In the genomic region with DNA sequence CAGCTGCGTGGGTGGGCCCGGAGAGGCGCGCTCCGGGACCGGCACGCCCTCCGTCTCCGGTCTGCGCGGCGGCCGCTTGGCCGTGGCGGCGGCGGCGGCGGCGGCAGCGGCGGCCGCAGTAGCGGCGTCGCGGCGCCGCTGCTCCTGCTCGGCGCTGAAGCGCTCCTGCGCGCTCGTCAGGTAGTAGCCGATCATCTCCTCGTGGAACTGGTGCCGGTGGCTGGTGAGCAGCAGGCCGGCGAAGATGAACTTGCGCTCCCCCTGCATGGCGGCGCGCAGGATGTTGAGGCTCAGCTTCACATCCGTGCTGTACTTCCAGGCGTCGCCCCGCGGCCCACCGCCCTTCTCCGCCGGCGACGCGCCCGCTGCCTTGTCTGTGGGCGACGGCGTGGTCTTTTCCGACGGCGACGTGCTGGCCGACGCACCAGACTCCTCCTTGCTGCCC, we compare ENCODE assay signal across 11 cellular contexts.
DNase-seq lines count a peak whose midpoint lies in the region; ATAC-seq and TF ChIP-seq lines count a peak whose summit lies in the region.
"Had no signal": no experiment of that assay in that cellular context is flagged by ENCODE, and none has a peak within 500 bp of the region (broad histone marks: within the 10 kb centered on the region; RNA-seq: fewer than 3 reads in every experiment).

No MANE protein-coding gene starts in this region.

- no peak overlapping the region for H2AFZ ChIP-seq in PC-3 (ENCODE audit: low read length)

- peaks cover 70% of the 10 kb centered on the region for H3K27me3 ChIP-seq in iPS-20b (ENCODE audit: insufficient read depth, low read length)
- peaks cover 8% of the 10 kb centered on the region; the same call in 1 of the 2 replicates for H3K27me3 ChIP-seq in PC-3 (ENCODE audit: low read length)

- H3K27me3 Mint-ChIP-seq in stimulated activated naive CD8-positive, alpha-beta T cell treated with anti-CD3 and anti-CD28 coated beads, Interleukin-15, amount 100 ng/mL, for 72 hours: no peaks in the 10 kb centered on the region

- H3K4me1 ChIP-seq in iPS-20b (ENCODE audit: insufficient read depth, low read length): no peaks in the 10 kb centered on the region; the same call in 1 of the 2 replicates
- peaks cover 13% of the 10 kb centered on the region for H3K4me1 ChIP-seq in PC-3 (ENCODE audit: insufficient read depth, low read length)

- H3K9ac ChIP-seq in iPS-20b (ENCODE audit: low read depth, low read length) (no peak overlapping the region), PC-3 (ENCODE audit: low read length) (no peak overlapping the region)

- H4K20me1 ChIP-seq in PC-3 (ENCODE audit: low read length): no peaks in the 10 kb centered on the region

- POLR2A ChIA-PET in PC-3 (lab: Charles Lee; ENCODE audit: unreplicated experiment): no interaction called here

- DNase-seq in T-helper 1 cell (peak in 3 of 5 donors; percentile 27 to 41 (median 37)), activated T-helper 1 cell treated with Interleukin-2 at 50 U/mL for 16 hours (ENCODE audit: low read depth) (peak; percentile 40), kidney tubule cell (ENCODE audit: low spot score) (no peak), PC-3 (no peak), dermis blood vessel endothelial cell (no peak)
- peak; percentile 42 to 50 for DNase-seq in stimulated activated naive CD8-positive, alpha-beta T cell treated with anti-CD3 and anti-CD28 coated beads, Interleukin-15, amount 100 ng/mL, for 72 hours
- DNase-seq: DMS79 treated with DMSO at 0.1 percent for 48 hours, NCI-H1417 treated with DMSO at 0.1 percent for 48 hours had no signal

- H3K79me2 ChIP-seq in PC-3 (ENCODE audit: low read length): no peaks in the 10 kb centered on the region

- H3K27ac Mint-ChIP-seq in stimulated activated naive CD8-positive, alpha-beta T cell treated with anti-CD3 and anti-CD28 coated beads, Interleukin-15, amount 100 ng/mL, for 72 hours: peak overlapping the region in 1 of 2 donors; percentile 21

- no peaks in the 10 kb centered on the region for H3K9me2 ChIP-seq in PC-3 (replicated peaks; ENCODE audit: low read length)

- H3K27ac ChIP-seq in iPS-20b (ENCODE audit: low read length) (no peak overlapping the region), PC-3 (ENCODE audit: low read length) (no peak overlapping the region)
- H3K27ac ChIP-seq: neutrophil had no signal

- H3F3A ChIP-seq in PC-3 (ENCODE audit: low read length, unreplicated experiment): no peaks in the 10 kb centered on the region

- H3K4me2 ChIP-seq in PC-3 (ENCODE audit: low read length): no peak overlapping the region

- no peaks in the 10 kb centered on the region for H3K36me3 ChIP-seq in iPS-20b (ENCODE audit: insufficient read depth, low read depth, low read length)
- no peaks in the 10 kb centered on the region for H3K36me3 ChIP-seq in PC-3 (ENCODE audit: low read depth, low read length)
- H3K36me3 ChIP-seq: neutrophil had no signal

- CTCF ChIA-PET in PC-3 (lab: Charles Lee): no interaction called here

- H3K4me3 ChIP-seq in iPS-20b (ENCODE audit: low read length) (peak overlapping the region; percentile 18; the same call in 1 of the 2 replicates), PC-3 (ENCODE audit: low read length) (no peak overlapping the region)

- TF ChIP-seq CTCF in PC-3 (conservative IDR thresholded peaks at IDR 0.05; ENCODE audit: low read depth, low read length): no peak

- peaks cover 87% of the 10 kb centered on the region for H3K4me1 Mint-ChIP-seq in stimulated activated naive CD8-positive, alpha-beta T cell treated with anti-CD3 and anti-CD28 coated beads, Interleukin-15, amount 100 ng/mL, for 72 hours

- ATAC-seq in stimulated activated naive CD8-positive, alpha-beta T cell treated with anti-CD3 and anti-CD28 coated beads, Interleukin-15, amount 100 ng/mL, for 72 hours: peak; percentile 46
- no peak for ATAC-seq in PC-3
- ATAC-seq: HCT116 had no signal

- peaks cover 0 to 5% of the 10 kb centered on the region in 2 donors for H3K9me3 Mint-ChIP-seq in stimulated activated naive CD8-positive, alpha-beta T cell treated with anti-CD3 and anti-CD28 coated beads, Interleukin-15, amount 100 ng/mL, for 72 hours

- H3K4me3 Mint-ChIP-seq in stimulated activated naive CD8-positive, alpha-beta T cell treated with anti-CD3 and anti-CD28 coated beads, Interleukin-15, amount 100 ng/mL, for 72 hours: peak overlapping the region; percentile 84 to 97

- H3K9me3 ChIP-seq in iPS-20b (ENCODE audit: insufficient read depth, low read depth, low read length) (no peaks in the 10 kb centered on the region), PC-3 (ENCODE audit: low read length) (no peaks in the 10 kb centered on the region)
- H3K9me3 ChIP-seq: neutrophil had no signal

- BruUV-seq in PC-3 (replicated peaks; lab: Mats Ljungman, UMichigan): no TSS peak

- intact Hi-C loops in PC-3 (cut with micrococcal nuclease): no loop called here

Comparison
In these comparisons a context has a peak if more than half of its experiments do, and no peak if none do; other contexts are left out.
1. DNase-seq: peak in T-helper 1 cell (3 of 5), activated T-helper 1 cell treated with Interleukin-2 at 50 U/mL for 16 hours (single experiment) and stimulated activated naive CD8-positive, alpha-beta T cell treated with anti-CD3 and anti-CD28 coated beads, Interleukin-15, amount 100 ng/mL, for 72 hours (2 of 2); none in kidney tubule cell (single experiment), PC-3 (single experiment) and dermis blood vessel endothelial cell (single experiment).